ENCODE assay signal across 23 cellular contexts in the genomic region with DNA sequence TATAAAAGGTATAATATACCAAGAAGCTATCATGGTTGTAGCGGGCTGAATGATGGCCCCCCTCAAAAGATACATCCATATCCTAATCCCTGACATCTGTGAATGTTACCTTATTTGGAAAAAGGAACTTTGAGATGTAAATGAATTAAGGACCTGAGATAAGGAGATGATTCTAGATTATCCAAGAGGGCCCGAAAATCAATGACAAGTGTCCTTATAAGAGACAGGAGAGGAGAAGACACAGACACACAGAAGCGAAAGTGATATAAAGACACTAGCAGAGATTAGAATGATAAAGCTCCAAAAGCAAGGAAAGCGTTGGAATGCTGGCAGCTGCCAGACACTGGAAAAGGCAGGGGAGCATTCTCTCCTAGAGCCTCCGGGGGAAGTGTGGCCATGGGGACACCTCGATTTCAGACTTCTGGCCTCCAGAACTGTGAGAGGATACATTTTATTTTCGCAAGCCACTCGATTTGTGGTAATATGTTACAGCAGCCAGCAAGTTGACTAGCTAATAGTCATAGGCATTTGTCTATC. TPM values are rescaled to one million over a fixed set of nuclear protein-coding genes. Genes with fewer than 3 reads are reported as not detected.
A peak's percentile ranks its signal among the peaks of the same experiment; 100 is the strongest.
DNase-seq lines count a peak whose midpoint lies in the region; ATAC-seq and TF ChIP-seq lines count a peak whose summit lies in the region.
"Had no signal": no experiment of that assay in that cellular context is flagged by ENCODE, and none has a peak within 500 bp of the region (broad histone marks: within the 10 kb centered on the region; RNA-seq: fewer than 3 reads in every experiment).

No MANE protein-coding gene starts in this region.

- DNase-seq in CD14-positive monocyte (ENCODE audit: low spot score) (no peak), WTC11 (ENCODE audit: low spot score) (no peak), NCI-H2107 (lab: John Stamatoyannopoulos, UW) (no peak), SW480 (ENCODE audit: low spot score) (no peak)
- no peak for DNase-seq in stimulated activated naive CD4-positive, alpha-beta T cell treated with Interleukin-2 at 50 U/mL for 16 hours (lab: John Stamatoyannopoulos, UW)
- DNase-seq: activated CD4-positive, CD25-positive, alpha-beta regulatory T cell; caudate nucleus; DMS153; effector memory CD8-positive, alpha-beta T cell; hypothalamus; left cardiac atrium; NCI-H2081; ovary; SHP77; stimulated activated CD4-positive, alpha-beta T cell treated with anti-CD3 and anti-CD28 coated beads, Interleukin-1b, Interleukin-23, amount 100 ng/mL, for 48 hours; T-helper 2 cell had no signal

- H3K27me3 Mint-ChIP-seq in CD14-positive monocyte (ENCODE audit: low read depth in 3 of 3) (peaks cover 0 to 3% (median 0%) of the 10 kb centered on the region in 3 donors), WTC11 (ENCODE audit: low read depth) (no peaks in the 10 kb centered on the region; the same call in 1 of the 2 replicates)
- H3K27me3 Mint-ChIP-seq: effector memory CD8-positive, alpha-beta T cell had no signal

- POLR2A ChIA-PET in WTC11 (lab: Charles Lee), result interaction anchor here (1.1 to 2.2 kb wide), 2 partner anchors 11 to 28 kb away, joined by 3 to 12 read pairs; no protein-coding TSS in a partner anchor

- TF ChIP-seq RAD21 in liver (IDR thresholded peaks at IDR 0.05), result no peak

- H3K27ac ChIP-seq in liver (ENCODE audit: low read depth in 1 of 2, low read length in 2 of 2), result peak overlapping the region; percentile 92 to 95
- H3K27ac ChIP-seq: C4-2B, ovary, vagina had no signal

- H3K4me3 Mint-ChIP-seq in CD14-positive monocyte, result no peak overlapping the region
- no peak overlapping the region for H3K4me3 Mint-ChIP-seq in WTC11
- H3K4me3 Mint-ChIP-seq: effector memory CD8-positive, alpha-beta T cell had no signal

- peak overlapping the region in 1 of 2 donors; percentile 34 for H3K9ac ChIP-seq in liver (ENCODE audit: low read depth in 1 of 2, low read length in 2 of 2)

- WGBS in liver, result 61% methylated on average over 8 of the region's 8 CpGs

- no peak overlapping the region for H3K4me3 ChIP-seq in liver (ENCODE audit: low read depth in 1 of 3, low read length in 3 of 3)
- H3K4me3 ChIP-seq: ovary, vagina had no signal

- H3K4me1 Mint-ChIP-seq in CD14-positive monocyte (peaks cover 19% of the 10 kb centered on the region), WTC11 (peaks cover 7% of the 10 kb centered on the region)

- intact Hi-C loops in CD14-positive monocyte (cut with micrococcal nuclease), result no loop called here

- H3K36me3 Mint-ChIP-seq in CD14-positive monocyte (no peaks in the 10 kb centered on the region), WTC11 (no peaks in the 10 kb centered on the region)

- H3K9me3 Mint-ChIP-seq in CD14-positive monocyte (no peaks in the 10 kb centered on the region), WTC11 (no peaks in the 10 kb centered on the region)
- H3K9me3 Mint-ChIP-seq: activated T-helper 2 cell treated with anti-CD3 and anti-CD28 coated beads, Interferon-gamma antibody, Interleukin-2, Interleukin-4, amounts not matched to agents 10 μg/mL and 5 μg/mL and 100 μg/mL, durations not matched to agents 14 hours and 24 hours and 36 hours; effector memory CD8-positive, alpha-beta T cell had no signal

- TF ChIP-seq CTCF in CD14-positive monocyte (IDR thresholded peaks at IDR 0.05) (no peak), WTC11 (IDR thresholded peaks at IDR 0.05) (no peak), liver (IDR thresholded peaks at IDR 0.05; ENCODE audit: low read depth, low read length, missing input control) (no peak)

- no peaks in the 10 kb centered on the region for H3K36me3 ChIP-seq in liver (ENCODE audit: control insufficient read depth in 4 of 4, insufficient read depth in 3 of 4, low read depth in 1 of 4, low read length in 3 of 4)
- H3K36me3 ChIP-seq: ovary, vagina had no signal

- CTCF ChIA-PET in WTC11 (lab: Charles Lee), result interaction anchor here (0.6 to 5.0 kb wide), 7 partner anchors 10 to 353 kb away, joined by 3 to 36 read pairs (median 4); partner anchors contain the start of gene ALOX15

- H3K27me3 ChIP-seq in liver (ENCODE audit: control insufficient read depth in 4 of 4, insufficient read depth in 4 of 4, low read length in 3 of 4), result no peaks in the 10 kb centered on the region
- H3K27me3 ChIP-seq: ovary, vagina had no signal

- peak overlapping the region in 4 of 7 donors; percentile 58 to 93 (median 76) for H3K27ac Mint-ChIP-seq in CD14-positive monocyte
- peak overlapping the region; percentile 15; the same call in 1 of the 2 replicates for H3K27ac Mint-ChIP-seq in WTC11
- H3K27ac Mint-ChIP-seq: activated T-helper 2 cell treated with anti-CD3 and anti-CD28 coated beads, Interferon-gamma antibody, Interleukin-2, Interleukin-4, amounts not matched to agents 10 μg/mL and 5 μg/mL and 100 μg/mL, durations not matched to agents 14 hours and 24 hours and 36 hours; effector memory CD8-positive, alpha-beta T cell had no signal

- H3K9me3 ChIP-seq in liver (ENCODE audit: control insufficient read depth in 4 of 4, low read length in 3 of 4), result no peaks in the 10 kb centered on the region
- H3K9me3 ChIP-seq: ovary, vagina had no signal

- H3K4me1 ChIP-seq in liver (ENCODE audit: control insufficient read depth in 4 of 4, insufficient read depth in 4 of 4, low read length in 3 of 4), result peaks cover 3 to 22% (median 16%) of the 10 kb centered on the region in 4 donors
- H3K4me1 ChIP-seq: vagina had no signal

- ATAC-seq in WTC11, result peak; percentile 67
- ATAC-seq: effector memory CD8-positive, alpha-beta T cell; sciatic nerve had no signal

TF ChIP-seq in WTC11, 78 proteins besides CTCF, POLR2A, EP300 and RAD21 (continues in another document):
- TF ChIP-seq ZBTB21 (CRISPR knock-in tag; IDR thresholded peaks at IDR 0.05; ENCODE audit: borderline replicate concordance) (no peak), FOXJ3 (CRISPR knock-in tag; IDR thresholded peaks at IDR 0.05; ENCODE audit: borderline replicate concordance) (no peak)

TF ChIP-seq in liver, 16 proteins besides CTCF, POLR2A, EP300 and RAD21:
- TF ChIP-seq SP1 (IDR thresholded peaks at IDR 0.05) (no peak), HNF4G (IDR thresholded peaks at IDR 0.05) (no peak), RXRA (IDR thresholded peaks at IDR 0.05) (no peak), YY1 (IDR thresholded peaks at IDR 0.05) (no peak)

RNA-seq across cellular contexts. Expression of gene GP1BA, which starts 12.5 kb away (rescaled TPM):
- polyA plus RNA-seq in CD14-positive monocyte (under 1 TPM; 0.24 to 0.29 TPM), liver (under 1 TPM; 0.03 to 0.18 TPM)
- total RNA-seq in WTC11 (2021) (not detected in 3 replicates), liver (1 to 10 TPM in 1 of 2 donors, not detected in 1; 2.3 TPM)
- total RNA-seq: A673; activated T-helper 2 cell treated with anti-CD3 and anti-CD28 coated beads, Interferon-gamma antibody, Interleukin-2, Interleukin-4, amounts not matched to agents 10 μg/mL and 5 μg/mL and 100 μg/mL, durations not matched to agents 14 hours and 24 hours and 36 hours; sciatic nerve; subcutaneous adipose tissue; vagina had no signal

RNA-seq across cellular contexts. Expression of gene CHRNE, which starts 16.7 kb away (rescaled TPM):
- polyA plus RNA-seq in CD14-positive monocyte (1 to 10 TPM in 1 of 2 donors, under 1 TPM in 1; 0.54 to 2.1 TPM), liver (1 to 10 TPM in 1 of 2 donors, under 1 TPM in 1; 0.47 to 3.1 TPM)
- total RNA-seq in WTC11 (2021) (0.64 to 0.78 TPM (median 0.70 TPM) in 3 replicates), liver (under 1 TPM; 0.19 to 0.84 TPM)

RNA-seq across cellular contexts. Expression of gene C17orf107, which starts 20.2 kb away (rescaled TPM):
- polyA plus RNA-seq in CD14-positive monocyte, result 1 to 10 TPM; 1.9 to 4.2 TPM
- 8.2 to 8.7 TPM (median 8.7 TPM) in 3 replicates for total RNA-seq in WTC11 (2021)
- 1 to 10 TPM; 1.1 to 2.3 TPM for total RNA-seq in liver
- polyA plus RNA-seq in liver, result 1 to 10 TPM in 1 of 2 donors, under 1 TPM in 1; 0.19 to 5.9 TPM

RNA-seq across cellular contexts. Expression of gene SLC25A11, which starts 20.3 kb away (rescaled TPM):
- polyA plus RNA-seq in CD14-positive monocyte, result 100 to 1,000 TPM; 111 to 138 TPM
- total RNA-seq in WTC11 (2021), result 73.7 to 83.3 TPM (median 76.8 TPM) in 3 replicates
- 10 to 100 TPM; 28.5 to 40.7 TPM for total RNA-seq in liver
- polyA plus RNA-seq in liver, result 10 to 100 TPM; 51.3 to 54.1 TPM

RNA-seq across cellular contexts. Expression of gene RNF167, which starts 20.5 kb away (rescaled TPM):
- polyA plus RNA-seq in CD14-positive monocyte (10 to 100 TPM; 17.2 to 20.6 TPM), liver (10 to 100 TPM; 25.4 to 72.6 TPM)
- total RNA-seq in WTC11 (2021) (121 to 143 TPM (median 122 TPM) in 3 replicates), liver (10 to 100 TPM; 15.9 to 23.4 TPM)
